8 cellular contexts compared by ENCODE assay signal in genomic region chr6:116680880-116681672, GRCh38. TPM values are rescaled to one million over a fixed set of nuclear protein-coding genes. Genes with fewer than 3 reads are reported as not detected.
DNase-seq lines count a peak whose midpoint lies in the region; ATAC-seq, FAIRE-seq and TF ChIP-seq lines count a peak whose summit lies in the region.

Gene KPNA5 (plus strand): TSS chr6:116681211. CDS start chr6:116681335, 124 bp downstream.

- no peak for TF ChIP-seq CTCF in AG09319 (IDR thresholded peaks at IDR 0.05; ENCODE audit: low read depth, low read length)
- no peak for TF ChIP-seq CTCF in keratinocyte (optimal IDR thresholded peaks at IDR 0.05 in 1 of 3, IDR thresholded peaks at IDR 0.05 in 1 of 3, conservative IDR thresholded peaks at IDR 0.05 in 1 of 3; ENCODE audit: extremely low read depth in 1 of 3, insufficient read depth in 2 of 3, low read length in 3 of 3)

- peak; percentile 56 for DNase-seq in AG09319 (ENCODE audit: extremely low read depth, low read depth)
- DNase-seq in NCI-H345 (lab: John Stamatoyannopoulos, UW): peak; percentile 95
- DNase-seq in activated CD4-positive, CD25-positive, alpha-beta regulatory T cell (lab: John Stamatoyannopoulos, UW): peak; percentile 83 to 86 (median 84)
- DNase-seq in central memory CD8-positive, alpha-beta T cell (ENCODE audit: low spot score in 2 of 2): peak; percentile 78 to 82
- no peak for DNase-seq in keratinocyte (ENCODE audit: low read depth, low spot score)
- DNase-seq in stimulated activated CD4-positive, alpha-beta T cell treated with anti-CD3 and anti-CD28 coated beads, Interleukin-12 subunit alpha, Interleukin-12 subunit beta, amount 100 ng/mL, for 48 hours (ENCODE audit: low read depth in 2 of 3, low spot score in 1 of 3): peak; percentile 83 to 89 (median 88)

- no peaks in the 10 kb centered on the region for H3K9me3 Mint-ChIP-seq in central memory CD8-positive, alpha-beta T cell

- H3K79me2 ChIP-seq in keratinocyte (ENCODE audit: control insufficient read depth, insufficient read depth, low read length): peaks cover 5% of the 10 kb centered on the region

- peak within 1 kb of the TSS; percentile 75 for H3K9ac ChIP-seq in keratinocyte (ENCODE audit: control insufficient read depth, extremely low read depth, insufficient read depth, low read length)

- H3K9me1 ChIP-seq in keratinocyte (ENCODE audit: control insufficient read depth, extremely low read depth, insufficient read depth, low read length): no peaks in the 10 kb centered on the region

- H3K27me3 ChIP-seq in keratinocyte (ENCODE audit: control insufficient read depth, extremely low read depth, insufficient read depth, low read length): no peaks in the 10 kb centered on the region

- no peaks in the 10 kb centered on the region for H4K20me1 ChIP-seq in keratinocyte (ENCODE audit: control insufficient read depth, extremely low read depth, insufficient read depth, low read length)

- peak within 1 kb of the TSS; percentile 100 for H2AFZ ChIP-seq in keratinocyte (ENCODE audit: control insufficient read depth, low read length)

- FAIRE-seq in keratinocyte (lab: Jason Lieb, UNC): peak; percentile 29

- peak within 1 kb of the TSS; percentile 99 for H3K27ac Mint-ChIP-seq in central memory CD8-positive, alpha-beta T cell (ENCODE audit: low read depth)

- peak within 1 kb of the TSS; percentile 96 for H3K4me2 ChIP-seq in keratinocyte (ENCODE audit: control insufficient read depth, extremely low read depth, insufficient read depth, low read depth, low read length)

- ATAC-seq in GM19025 (IDR thresholded peaks at IDR 0.05; ENCODE audit: low read depth, unreplicated experiment): peak; percentile 94
- peak; percentile 97 for ATAC-seq in HG03280 (IDR thresholded peaks at IDR 0.05; ENCODE audit: unreplicated experiment)
- ATAC-seq in central memory CD8-positive, alpha-beta T cell (replicated peaks; ENCODE audit: extremely low read depth, poor library complexity, severe bottlenecking): peak; percentile 92

- H3K36me3 Mint-ChIP-seq in central memory CD8-positive, alpha-beta T cell (ENCODE audit: insufficient read depth): peaks cover 20% of the 10 kb centered on the region

- peaks cover 9% of the 10 kb centered on the region for H3K4me1 ChIP-seq in keratinocyte (ENCODE audit: control insufficient read depth, extremely low read depth, insufficient read depth, low read length)

- H3K9me3 ChIP-seq in keratinocyte (ENCODE audit: control insufficient read depth, low read depth, low read length): no peaks in the 10 kb centered on the region

- H3K4me1 Mint-ChIP-seq in central memory CD8-positive, alpha-beta T cell: peaks cover 31% of the 10 kb centered on the region

- H3K4me3 Mint-ChIP-seq in central memory CD8-positive, alpha-beta T cell: peak within 1 kb of the TSS; percentile 99

- no peaks in the 10 kb centered on the region for H3K36me3 ChIP-seq in keratinocyte (ENCODE audit: control insufficient read depth in 2 of 2, extremely low read depth in 1 of 2, insufficient read depth in 2 of 2, low read length in 2 of 2)

- H3K4me3 ChIP-seq in keratinocyte (ENCODE audit: control insufficient read depth in 2 of 3, extremely low read depth in 1 of 3, insufficient read depth in 2 of 3, low read depth in 1 of 3, low read length in 3 of 3): peak within 1 kb of the TSS; percentile 68 to 96 (median 78)

- dilution Hi-C loops in keratinocyte (cut with MboI; ENCODE audit: extremely low pct_ligation_motif_present, low sequenced_read_pairs): no loop called here

- H3K27me3 Mint-ChIP-seq in central memory CD8-positive, alpha-beta T cell: no peaks in the 10 kb centered on the region

- H3K27ac ChIP-seq in keratinocyte (ENCODE audit: control insufficient read depth, insufficient read depth, low read length): peak within 1 kb of the TSS; percentile 56

RNA-seq across cellular contexts. Expression of gene KPNA5, which starts in this region (rescaled TPM):
- polyA plus RNA-seq in keratinocyte: 1.7 to 3.1 TPM (median 1.7 TPM) in 3 replicates
- polyA plus RNA-seq in keratinocyte (2011; ENCODE audit: low read depth): 3.1 TPM
- polyA plus RNA-seq in keratinocyte (2011; cell fraction: cytosol; rRNA removed): 1.1 and 2.1 TPM in 2 replicates
- 2.7 and 3.1 TPM in 2 replicates for polyA plus RNA-seq in keratinocyte (2011; cell fraction: nucleus; rRNA removed)
- polyA plus RNA-seq in keratinocyte (2012; ENCODE audit: low replicate concordance): 0.99 and 1.9 TPM in 2 replicates
- 0.62 to 2.4 TPM (median 1.8 TPM) in 3 replicates for polyA minus RNA-seq in keratinocyte
- polyA minus RNA-seq in keratinocyte (2011; cell fraction: cytosol; rRNA and poly(A)+ RNA removed): 2.7 TPM
- polyA minus RNA-seq in keratinocyte (2011; cell fraction: nucleus; rRNA and poly(A)+ RNA removed): 2.4 and 5.2 TPM in 2 replicates
